In genomic region chr7:90403174-90404113, GRCh38 we compare ENCODE assay signal across 8 cellular contexts. TPM values are rescaled to one million over a fixed set of nuclear protein-coding genes. Genes with fewer than 3 reads are reported as not detected.
DNase-seq lines count a peak whose midpoint lies in the region; ATAC-seq, FAIRE-seq and TF ChIP-seq lines count a peak whose summit lies in the region.

TSS of gene CLDN12 (plus strand) at chr7:90403461. CDS start at chr7:90412677, 9,216 bp downstream.

- H3K9me3 Mint-ChIP-seq in Caco-2 (ENCODE audit: unreplicated experiment) = peaks cover 11% of the 10 kb centered on the region

- no peaks in the 10 kb centered on the region; the same call in 1 of the 2 replicates for H3K4me1 ChIP-seq in Caco-2

- peaks cover 5% of the 10 kb centered on the region for H3K36me3 Mint-ChIP-seq in Caco-2 (ENCODE audit: insufficient read depth, unreplicated experiment)

- intact Hi-C loops in Caco-2 (cut with micrococcal nuclease; ENCODE audit: unreplicated experiment) = loop anchor here (1.0 kb wide), 1 partner anchor 57 kb away; the partner anchor contains the start of gene GTPBP10

- H3K27ac Mint-ChIP-seq in Caco-2 (ENCODE audit: unreplicated experiment) = peak within 1 kb of the TSS; percentile 89

- POLR2A ChIA-PET in Caco-2 (lab: Charles Lee) = no interaction called here

- H3K27me3 ChIP-seq in Caco-2 (replicated peaks; ENCODE audit: control insufficient read depth, insufficient read depth, low read length) = no peaks in the 10 kb centered on the region

- CTCF ChIA-PET in Caco-2 (lab: Charles Lee) = interaction anchor here (0.6 to 1.3 kb wide), 4 partner anchors 58 to 265 kb away, joined by 4 to 7 read pairs (median 5); no protein-coding TSS in a partner anchor

- H3K9me3 ChIP-seq in Caco-2 = no peaks in the 10 kb centered on the region

- FAIRE-seq in endometrium (lab: Jason Lieb, UNC) = peak; percentile 90

- TSS peak; percentile 68 for BruUV-seq in Caco-2 (replicated peaks; lab: Mats Ljungman, UMichigan)

- no peak for TF ChIP-seq CTCF in Caco-2 (IDR thresholded peaks at IDR 0.05; ENCODE audit: insufficient read depth in 1 of 2, low read depth in 1 of 2, low read length in 1 of 2, severe bottlenecking in 1 of 2, unreplicated experiment in 1 of 2)

- ATAC-seq in GM21367 (IDR thresholded peaks at IDR 0.05; ENCODE audit: unreplicated experiment) = peak; percentile 96

- no peaks in the 10 kb centered on the region for H3K36me3 ChIP-seq in Caco-2 (ENCODE audit: control insufficient read depth, insufficient read depth, low read length)

- DNase-seq in Caco-2 = peak; percentile 89 to 91
- DNase-seq in HT1080 (ENCODE audit: low read depth) = peak; percentile 97
- DNase-seq in NOMO-1 treated with dmso at 0.1 percent for 144 hours (lab: John Stamatoyannopoulos, UW; ENCODE audit: unreplicated experiment) = peak; percentile 100
- peak; percentile 71 for DNase-seq in activated CD8-positive, alpha-beta memory T cell treated with anti-CD3 and anti-CD28 coated beads, Interleukin-2, amount 50 U/mL, for 1 hour (ENCODE audit: extremely low read depth)
- DNase-seq in mesenteric fat pad (ENCODE audit: low spot score) = peak; percentile 91
- DNase-seq in stimulated activated CD8-positive, alpha-beta memory T cell treated with anti-CD3 and anti-CD28 coated beads, Interleukin-15, amount 100 ng/mL, for 24 hours (ENCODE audit: low read depth) = peak; percentile 38

- H3K27me3 Mint-ChIP-seq in Caco-2 (ENCODE audit: insufficient read depth, unreplicated experiment) = peaks cover 3% of the 10 kb centered on the region

- H3K4me1 Mint-ChIP-seq in Caco-2 (ENCODE audit: low read depth, unreplicated experiment) = no peaks in the 10 kb centered on the region

- peak within 1 kb of the TSS; percentile 68 for H3K4me3 ChIP-seq in Caco-2 (ENCODE audit: low read depth, low read length)

- peak within 1 kb of the TSS; percentile 87 for H3K4me3 Mint-ChIP-seq in Caco-2 (ENCODE audit: unreplicated experiment)

RNA-seq across cellular contexts. Expression of gene CLDN12, which starts in this region (rescaled TPM):
- total RNA-seq in Caco-2 (2022) (38.4 and 39.5 TPM in 2 replicates), mesenteric fat pad (20.1 TPM)
- total RNA-seq in HT1080 (2014; rRNA removed; shearing (Covaris generic)) = 27.5 and 43.9 TPM in 2 replicates
- polyA plus RNA-seq in HT1080 (2015; cell fraction: cytosol; rRNA removed) = 37.1 and 43.3 TPM in 2 replicates
- polyA plus RNA-seq in HT1080 (2015; cell fraction: nucleus; rRNA removed) = 91.1 and 92.6 TPM in 2 replicates

Comparison
In these comparisons a context has a peak if more than half of its experiments do, and no peak if none do; other contexts are left out.
1. Peak in every context shown above with its lines: DNase-seq, ATAC-seq and H3K4me3 ChIP-seq.
2. DNase-seq: peak in every context shown above with its lines; median percentile 100 in NOMO-1 treated with dmso at 0.1 percent for 144 hours; 97 in HT1080; 91 in mesenteric fat pad; 90 in Caco-2; 71 in activated CD8-positive, alpha-beta memory T cell treated with anti-CD3 and anti-CD28 coated beads, Interleukin-2, amount 50 U/mL, for 1 hour; 38 in stimulated activated CD8-positive, alpha-beta memory T cell treated with anti-CD3 and anti-CD28 coated beads, Interleukin-15, amount 100 ng/mL, for 24 hours.